Comparison of ENCODE assay signal across 16 cellular contexts in genomic region chr2:176872406-176872805, GRCh38.
DNase-seq lines count a peak whose midpoint lies in the region; ATAC-seq, FAIRE-seq and TF ChIP-seq lines count a peak whose summit lies in the region.
"Had no signal": no experiment of that assay in that cellular context is flagged by ENCODE, and none has a peak within 500 bp of the region (broad histone marks: within the 10 kb centered on the region; RNA-seq: fewer than 3 reads in every experiment).

No MANE protein-coding gene starts in this region.

- peak overlapping the region in 1 of 2 experiments; percentile 34; a peak in 2 of 4 replicates for H3K4me2 ChIP-seq in H1 (ENCODE audit: insufficient read depth in 1 of 2, low read depth in 2 of 2, low read length in 2 of 2)
- no peak overlapping the region for H3K4me2 ChIP-seq in trophoblast cell (ENCODE audit: low read length)
- H3K4me2 ChIP-seq: A549 had no signal

- ATAC-seq in HG03025 (IDR thresholded peaks at IDR 0.05; ENCODE audit: low FRiP score, unreplicated experiment), result no peak
- ATAC-seq: A549 had no signal

- H4K20me1 ChIP-seq in H1 (replicated peaks in 1 of 2; ENCODE audit: control insufficient read depth in 1 of 2, insufficient read depth in 2 of 2, low read length in 2 of 2), result no peaks in the 10 kb centered on the region

- POLR2A ChIA-PET in H1 (lab: Charles Lee; ENCODE audit: partially characterized antibody), result no interaction called here

- no peak overlapping the region for H4K91ac ChIP-seq in H1 (replicated peaks; ENCODE audit: insufficient read length, low read length)
- no peak overlapping the region for H4K91ac ChIP-seq in trophoblast cell (ENCODE audit: low read depth, low read length)

- H2BK12ac ChIP-seq in H1 (ENCODE audit: low read depth, low read length), result no peak overlapping the region
- no peak overlapping the region for H2BK12ac ChIP-seq in trophoblast cell (ENCODE audit: low read length)

- no peak overlapping the region for H2AFZ ChIP-seq in H1 (ENCODE audit: low read length)
- no peak overlapping the region for H2AFZ ChIP-seq in trophoblast cell (ENCODE audit: insufficient read depth, low read length, poor library complexity)

- DNase-seq in H1 (ENCODE audit: low read depth in 1 of 2, low spot score in 2 of 2) (peak in 1 of 2 experiments; percentile 31), iPS DF 6.9 (ENCODE audit: low read depth, low spot score) (peak; percentile 25), trophoblast cell (peak; percentile 24 to 72), H4 (ENCODE audit: low spot score) (no peak), ureter (ENCODE audit: low spot score) (no peak), right atrium auricular region (ENCODE audit: low spot score) (no peak)
- DNase-seq: BE2C; CD4-positive, alpha-beta memory T cell; DND-41; GF-D8; KG1 had no signal

- H2BK120ac ChIP-seq in H1 (replicated peaks; ENCODE audit: low read depth, low read length) (no peak overlapping the region), trophoblast cell (ENCODE audit: insufficient read depth, low read length, poor library complexity) (no peak overlapping the region)

- no peak overlapping the region for H3K56ac ChIP-seq in H1 (replicated peaks; ENCODE audit: insufficient read length, low read depth, low read length)

- no peak overlapping the region for H2BK15ac ChIP-seq in H1 (ENCODE audit: low read length)

- no peak overlapping the region for H2AK5ac ChIP-seq in H1 (ENCODE audit: low read depth, low read length)
- H2AK5ac ChIP-seq in trophoblast cell (ENCODE audit: low read length), result no peak overlapping the region

- H3K36me3 ChIP-seq in HUES48 (ENCODE audit: control insufficient read depth, insufficient read depth, low read length) (no peaks in the 10 kb centered on the region), H1 (ENCODE audit: control insufficient read depth in 2 of 4, insufficient read depth in 4 of 4, low read length in 3 of 4) (no peaks in the 10 kb centered on the region; a peak in 1 of 8 replicates), iPS DF 6.9 (ENCODE audit: control insufficient read depth, insufficient read depth, low read length) (no peaks in the 10 kb centered on the region), trophoblast cell (ENCODE audit: control insufficient read depth in 1 of 2, insufficient read depth in 2 of 2, low read length in 2 of 2) (no peaks in the 10 kb centered on the region), right atrium auricular region (no peaks in the 10 kb centered on the region)
- H3K36me3 ChIP-seq: BE2C, HAP-1 had no signal

- H3K27me3 ChIP-seq in HUES48 (ENCODE audit: control insufficient read depth, insufficient read depth, low read length) (no peaks in the 10 kb centered on the region), H1 (replicated peaks in 1 of 4; ENCODE audit: control insufficient read depth in 3 of 4, extremely low read depth in 1 of 4, insufficient read depth in 3 of 4, low read length in 3 of 4) (no peaks in the 10 kb centered on the region), iPS DF 6.9 (ENCODE audit: control insufficient read depth, insufficient read depth, low read length) (no peaks in the 10 kb centered on the region), trophoblast cell (ENCODE audit: insufficient read depth, low read length) (no peaks in the 10 kb centered on the region), right atrium auricular region (no peaks in the 10 kb centered on the region)
- H3K27me3 ChIP-seq: BE2C had no signal

- no peak overlapping the region for H3K4ac ChIP-seq in H1 (replicated peaks; ENCODE audit: insufficient read length, low read depth, low read length)
- H3K4ac ChIP-seq in trophoblast cell (ENCODE audit: low read depth, low read length), result no peak overlapping the region

- CTCF ChIA-PET in H1 (lab: Charles Lee; ENCODE audit: partially characterized antibody), result interaction anchor here (1.6 to 2.0 kb wide), 3 partner anchors 13 to 21 kb away, joined by 5 to 6 read pairs (median 5); no protein-coding TSS in a partner anchor

- H3K4me3 ChIP-seq in HUES48 (ENCODE audit: low read depth, low read length) (peak overlapping the region; percentile 15; the same call in 1 of the 2 replicates), H1 (ENCODE audit: extremely low read depth in 1 of 4, insufficient read depth in 2 of 4, low read depth in 3 of 4, low read length in 4 of 4) (no peak overlapping the region), iPS DF 6.9 (ENCODE audit: low read length) (no peak overlapping the region), trophoblast cell (ENCODE audit: low read depth, low read length) (no peak overlapping the region), right atrium auricular region (no peak overlapping the region)
- H3K4me3 ChIP-seq: A549, HAP-1 had no signal

- H3K79me1 ChIP-seq in H1 (ENCODE audit: low read depth, low read length) (no peaks in the 10 kb centered on the region), trophoblast cell (ENCODE audit: low read length) (no peaks in the 10 kb centered on the region)

- 29% methylated on average over 3 of the region's 3 CpGs; no CpG with 5 or more reads in 1 of the 2 experiments for WGBS in H1 (ENCODE audit: extremely low coverage in 1 of 2, insufficient coverage in 1 of 2, insufficient read length in 1 of 2, insufficient replicate concordance in 2 of 2, low coverage in 1 of 2, low lambda C conversion rate in 2 of 2, missing lambda C conversion rate in 1 of 2), 2 experiments
- WGBS in iPS DF 6.9 (ENCODE audit: insufficient coverage, insufficient read length), result no CpG with 5 or more reads among the region's 3 CpGs
- WGBS in trophoblast cell (ENCODE audit: extremely low coverage, insufficient coverage, insufficient read length), result no CpG with 5 or more reads among the region's 3 CpGs

- H3K23me2 ChIP-seq in H1 (ENCODE audit: low read depth, low read length), result no peaks in the 10 kb centered on the region

- H3K18ac ChIP-seq in H1 (ENCODE audit: extremely low read depth, low read length) (peak overlapping the region; percentile 51; the same call in 1 of the 2 replicates), trophoblast cell (ENCODE audit: low read length) (no peak overlapping the region)

- H3K4me1 ChIP-seq in HUES48 (ENCODE audit: control insufficient read depth, insufficient read depth, low read length) (peaks cover 14% of the 10 kb centered on the region), H1 (replicated peaks in 1 of 4; ENCODE audit: control insufficient read depth in 3 of 4, insufficient read depth in 4 of 4, low read length in 3 of 4) (peaks cover 0 to 2% (median 1%) of the 10 kb centered on the region in 4 experiments; a peak in 2 of 7 replicates), iPS DF 6.9 (ENCODE audit: control insufficient read depth, insufficient read depth, low read length) (no peaks in the 10 kb centered on the region), trophoblast cell (ENCODE audit: control insufficient read depth in 1 of 2, insufficient read depth in 2 of 2, low read length in 2 of 2) (no peaks in the 10 kb centered on the region), right atrium auricular region (no peaks in the 10 kb centered on the region)
- H3K4me1 ChIP-seq: A549, BE2C, HAP-1 had no signal

- no peak for TF ChIP-seq EP300 in H1 (IDR thresholded peaks at IDR 0.05; ENCODE audit: borderline replicate concordance in 1 of 2, low read depth in 2 of 2, low read length in 2 of 2)

- no peak for TF ChIP-seq CTCF in H1 (IDR thresholded peaks at IDR 0.05; ENCODE audit: control extremely low read depth in 1 of 3, insufficient read depth in 1 of 3, low read depth in 1 of 3, low read length in 3 of 3)
- TF ChIP-seq CTCF in right atrium auricular region (IDR thresholded peaks at IDR 0.05), result no peak

- 0 out of 2 replicates have a peak overlapping the region, but pooled peaks have one; percentile 38 for H2BK5ac ChIP-seq in H1 (ENCODE audit: low read depth, low read length)
- no peak overlapping the region for H2BK5ac ChIP-seq in trophoblast cell (ENCODE audit: low read depth, low read length, poor library complexity)

- H3K79me2 ChIP-seq in H1 (ENCODE audit: control insufficient read depth in 1 of 2, insufficient read depth in 2 of 2, low read length in 2 of 2) (no peaks in the 10 kb centered on the region), trophoblast cell (ENCODE audit: control insufficient read depth, insufficient read depth, low read length, poor library complexity) (no peaks in the 10 kb centered on the region)

- H3K14ac ChIP-seq in H1 (ENCODE audit: insufficient read length) (no peak overlapping the region), trophoblast cell (ENCODE audit: low read length) (no peak overlapping the region)

- no peak for TF ChIP-seq POLR2A in H1 (IDR thresholded peaks at IDR 0.05; ENCODE audit: control extremely low read depth in 1 of 2, low read depth in 2 of 2, low read length in 2 of 2)

- H4K5ac ChIP-seq in H1 (ENCODE audit: insufficient read length, low read depth, low read length), result no peak overlapping the region

- H4K8ac ChIP-seq in H1 (ENCODE audit: extremely low read depth, insufficient read depth, low read length) (no peak overlapping the region), trophoblast cell (ENCODE audit: low read depth, low read length) (no peak overlapping the region)

- no peak overlapping the region for H4K12ac ChIP-seq in trophoblast cell (ENCODE audit: low read depth, low read length)

- no peak overlapping the region for H3K23ac ChIP-seq in H1 (ENCODE audit: insufficient read length)
- no peak overlapping the region for H3K23ac ChIP-seq in trophoblast cell (ENCODE audit: low read length)

- H3K27ac ChIP-seq in HUES48 (ENCODE audit: low read depth, low read length) (peak overlapping the region; percentile 87), H1 (ENCODE audit: low read depth, low read length) (no peak overlapping the region; the same call in 1 of the 2 replicates), iPS DF 6.9 (ENCODE audit: low read length) (no peak overlapping the region), trophoblast cell (ENCODE audit: low read depth, low read length) (no peak overlapping the region), right atrium auricular region (no peak overlapping the region)
- H3K27ac ChIP-seq: A549, C4-2B had no signal

- H3K9ac ChIP-seq in HUES48 (ENCODE audit: low read depth, low read length) (no peak overlapping the region), H1 (replicated peaks in 1 of 4; ENCODE audit: extremely low read depth in 1 of 4, low read depth in 3 of 4, low read length in 3 of 4) (no peak overlapping the region; a peak in 1 of 7 replicates), trophoblast cell (ENCODE audit: low read length) (no peak overlapping the region)

- no peak for TF ChIP-seq RAD21 in H1 (IDR thresholded peaks at IDR 0.05 in 1 of 2, conservative IDR thresholded peaks at IDR 0.05 in 1 of 2; ENCODE audit: low read depth in 2 of 2, low read length in 2 of 2)

- H2BK20ac ChIP-seq in H1 (ENCODE audit: low read length), result no peak overlapping the region

- peak; percentile 91 for FAIRE-seq in H1 (lab: Jason Lieb, UNC)
- FAIRE-seq: A549 had no signal

- peaks cover 16% of the 10 kb centered on the region for H3K9me3 ChIP-seq in HUES48 (ENCODE audit: control insufficient read depth, insufficient read depth, low read length)
- peaks cover 4 to 8% of the 10 kb centered on the region in 2 experiments; a peak in 3 of 4 replicates for H3K9me3 ChIP-seq in H1 (ENCODE audit: insufficient read depth in 2 of 2, low read depth in 1 of 2, low read length in 1 of 2)
- H3K9me3 ChIP-seq in iPS DF 6.9 (ENCODE audit: control insufficient read depth, insufficient read depth, low read length), result no peaks in the 10 kb centered on the region
- H3K9me3 ChIP-seq in trophoblast cell (ENCODE audit: insufficient read depth, low read depth, low read length), result no peaks in the 10 kb centered on the region
- H3K9me3 ChIP-seq in right atrium auricular region, result peaks cover 0 to 17% of the 10 kb centered on the region in 2 donors
- H3K9me3 ChIP-seq: BE2C had no signal

Comparison
In these comparisons a context has a peak if more than half of its experiments do, and no peak if none do; other contexts are left out.
1. DNase-seq: peak in iPS DF 6.9 (single experiment) and trophoblast cell (2 of 2); none in H4 (single experiment), ureter (single experiment) and right atrium auricular region (single experiment).